17 cellular contexts compared by ENCODE assay signal in the genomic region with DNA sequence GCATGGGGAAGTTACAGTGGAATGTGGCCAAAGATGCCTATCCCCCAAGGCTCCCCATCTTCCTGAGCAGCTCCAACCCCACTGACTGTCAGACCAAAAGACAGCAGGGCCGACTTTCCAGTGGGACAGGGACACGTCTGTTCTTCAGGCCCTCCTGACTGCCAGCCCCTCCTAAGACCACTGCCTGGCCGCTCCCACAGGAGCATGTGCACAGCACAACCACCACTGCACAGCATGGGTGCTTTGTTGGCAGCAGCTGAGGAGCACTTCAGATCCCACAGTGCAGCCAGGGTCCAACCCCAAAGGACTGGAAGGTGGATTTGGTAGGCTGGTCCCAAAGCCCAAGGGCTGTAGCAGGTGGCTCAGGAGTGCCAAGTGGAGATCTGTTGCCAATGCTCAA.
A peak's percentile ranks its signal among the peaks of the same experiment; 100 is the strongest.
DNase-seq lines count a peak whose midpoint lies in the region; ATAC-seq and TF ChIP-seq lines count a peak whose summit lies in the region.
"Had no signal": no experiment of that assay in that cellular context is flagged by ENCODE, and none has a peak within 500 bp of the region (broad histone marks: within the 10 kb centered on the region; RNA-seq: fewer than 3 reads in every experiment).

No MANE protein-coding gene starts in this region.

- peak overlapping the region; percentile 74; the same call in 1 of the 2 replicates for H2AFZ ChIP-seq in GM23338

- WGBS in spleen, 5 donors, result 84 to 93% (median 90%) methylated on average over 2 to 3 of the region's 3 CpGs

- no peaks in the 10 kb centered on the region; the same call in 1 of the 2 replicates for H3K9me2 ChIP-seq in GM23338 (ENCODE audit: insufficient read depth)

- no peaks in the 10 kb centered on the region for H3K79me2 ChIP-seq in GM23338 (replicated peaks; ENCODE audit: insufficient read depth)

- TF ChIP-seq CTCF in GM23338 (conservative IDR thresholded peaks at IDR 0.05; ENCODE audit: low read depth in 2 of 2) (no peak), chondrocyte (IDR thresholded peaks at IDR 0.05) (no peak), spleen (IDR thresholded peaks at IDR 0.05 in 8 of 11, conservative IDR thresholded peaks at IDR 0.05 in 3 of 11) (no peak)

- peaks cover 0 to 41% (median 7%) of the 10 kb centered on the region in 8 donors for H3K9me3 ChIP-seq in spleen
- H3K9me3 ChIP-seq: BE2C, Caco-2, HAP-1 had no signal

- H3K4me3 Mint-ChIP-seq in GM23338 (no peak overlapping the region), chondrocyte (ENCODE audit: unreplicated experiment) (no peak overlapping the region)
- H3K4me3 Mint-ChIP-seq: CD4-positive, alpha-beta T cell had no signal

- peaks cover 2% of the 10 kb centered on the region for H3K27me3 Mint-ChIP-seq in GM23338 (ENCODE audit: insufficient read depth, low read depth, poor library complexity)
- peaks cover 9% of the 10 kb centered on the region for H3K27me3 Mint-ChIP-seq in chondrocyte (ENCODE audit: low read depth)
- H3K27me3 Mint-ChIP-seq: CD4-positive, alpha-beta T cell had no signal

- H3K9me3 Mint-ChIP-seq in GM23338 (no peaks in the 10 kb centered on the region), chondrocyte (ENCODE audit: low read depth) (peaks cover 12% of the 10 kb centered on the region)

- H3K27me3 ChIP-seq in GM23338 (ENCODE audit: insufficient read depth) (no peaks in the 10 kb centered on the region), spleen (replicated peaks in 1 of 7) (no peaks in the 10 kb centered on the region)
- H3K27me3 ChIP-seq: BE2C had no signal

- H3K4me3 ChIP-seq in GM23338 (no peak overlapping the region), spleen (no peak overlapping the region)
- H3K4me3 ChIP-seq: HAP-1 had no signal

- no peaks in the 10 kb centered on the region for H3K36me3 Mint-ChIP-seq in GM23338 (ENCODE audit: low read depth)
- peaks cover 2% of the 10 kb centered on the region for H3K36me3 Mint-ChIP-seq in chondrocyte (ENCODE audit: low read depth)

- no peak overlapping the region for H3K27ac ChIP-seq in GM23338 (ENCODE audit: low read depth)
- no peak overlapping the region for H3K27ac ChIP-seq in spleen
- H3K27ac ChIP-seq: HL-60 had no signal

- TF ChIP-seq POLR2A in spleen (IDR thresholded peaks at IDR 0.05), result no peak

- H3K27ac Mint-ChIP-seq in GM23338, result no peak overlapping the region
- H3K27ac Mint-ChIP-seq in chondrocyte (ENCODE audit: unreplicated experiment), result no peak overlapping the region
- H3K27ac Mint-ChIP-seq: CD4-positive, alpha-beta T cell had no signal

- H3F3A ChIP-seq in GM23338 (replicated peaks; ENCODE audit: low read depth), result no peaks in the 10 kb centered on the region

- H4K20me1 ChIP-seq in GM23338 (replicated peaks; ENCODE audit: insufficient read depth), result no peaks in the 10 kb centered on the region

- no peak for ATAC-seq in GM23338
- no peak for ATAC-seq in HG02852 (IDR thresholded peaks at IDR 0.05; ENCODE audit: unreplicated experiment)
- ATAC-seq in GM18511 (IDR thresholded peaks at IDR 0.05; ENCODE audit: unreplicated experiment), result no peak

- H3K36me3 ChIP-seq in GM23338 (ENCODE audit: insufficient read depth) (no peaks in the 10 kb centered on the region), spleen (no peaks in the 10 kb centered on the region)
- H3K36me3 ChIP-seq: BE2C, HAP-1 had no signal

- intact Hi-C loops in spleen (cut with DNase I; ENCODE audit: low total_unique reads), result no loop called here

- no peak overlapping the region for H3K4me2 ChIP-seq in GM23338

- H3K4me1 Mint-ChIP-seq in GM23338 (no peaks in the 10 kb centered on the region), chondrocyte (ENCODE audit: low read depth) (no peaks in the 10 kb centered on the region)

- H3K4me1 ChIP-seq in GM23338 (ENCODE audit: insufficient read depth), result no peaks in the 10 kb centered on the region
- H3K4me1 ChIP-seq in spleen, result no peaks in the 10 kb centered on the region
- H3K4me1 ChIP-seq: BE2C, Caco-2, HAP-1 had no signal

- peak; percentile 16 for DNase-seq in D341Med (ENCODE audit: low spot score)
- DNase-seq in GM23338 (ENCODE audit: low spot score), result no peak
- DNase-seq in chondrocyte (ENCODE audit: low spot score), result peak; percentile 65
- peak; percentile 67 for DNase-seq in spleen
- DNase-seq in CD1c-positive myeloid dendritic cell (ENCODE audit: extremely low spot score), result no peak
- DNase-seq: ACHN; BE2C; C1 segment of cervical spinal cord; Caco-2; CD4-positive, alpha-beta T cell; DMS153; DMS79; GDM1 had no signal

TF ChIP-seq in GM23338, 12 proteins besides CTCF, POLR2A, EP300 and RAD21:
- no peak for TF ChIP-seq JUNB (IDR thresholded peaks at IDR 0.05; ENCODE audit: unreplicated experiment)
- TF ChIP-seq, protein P1, sequence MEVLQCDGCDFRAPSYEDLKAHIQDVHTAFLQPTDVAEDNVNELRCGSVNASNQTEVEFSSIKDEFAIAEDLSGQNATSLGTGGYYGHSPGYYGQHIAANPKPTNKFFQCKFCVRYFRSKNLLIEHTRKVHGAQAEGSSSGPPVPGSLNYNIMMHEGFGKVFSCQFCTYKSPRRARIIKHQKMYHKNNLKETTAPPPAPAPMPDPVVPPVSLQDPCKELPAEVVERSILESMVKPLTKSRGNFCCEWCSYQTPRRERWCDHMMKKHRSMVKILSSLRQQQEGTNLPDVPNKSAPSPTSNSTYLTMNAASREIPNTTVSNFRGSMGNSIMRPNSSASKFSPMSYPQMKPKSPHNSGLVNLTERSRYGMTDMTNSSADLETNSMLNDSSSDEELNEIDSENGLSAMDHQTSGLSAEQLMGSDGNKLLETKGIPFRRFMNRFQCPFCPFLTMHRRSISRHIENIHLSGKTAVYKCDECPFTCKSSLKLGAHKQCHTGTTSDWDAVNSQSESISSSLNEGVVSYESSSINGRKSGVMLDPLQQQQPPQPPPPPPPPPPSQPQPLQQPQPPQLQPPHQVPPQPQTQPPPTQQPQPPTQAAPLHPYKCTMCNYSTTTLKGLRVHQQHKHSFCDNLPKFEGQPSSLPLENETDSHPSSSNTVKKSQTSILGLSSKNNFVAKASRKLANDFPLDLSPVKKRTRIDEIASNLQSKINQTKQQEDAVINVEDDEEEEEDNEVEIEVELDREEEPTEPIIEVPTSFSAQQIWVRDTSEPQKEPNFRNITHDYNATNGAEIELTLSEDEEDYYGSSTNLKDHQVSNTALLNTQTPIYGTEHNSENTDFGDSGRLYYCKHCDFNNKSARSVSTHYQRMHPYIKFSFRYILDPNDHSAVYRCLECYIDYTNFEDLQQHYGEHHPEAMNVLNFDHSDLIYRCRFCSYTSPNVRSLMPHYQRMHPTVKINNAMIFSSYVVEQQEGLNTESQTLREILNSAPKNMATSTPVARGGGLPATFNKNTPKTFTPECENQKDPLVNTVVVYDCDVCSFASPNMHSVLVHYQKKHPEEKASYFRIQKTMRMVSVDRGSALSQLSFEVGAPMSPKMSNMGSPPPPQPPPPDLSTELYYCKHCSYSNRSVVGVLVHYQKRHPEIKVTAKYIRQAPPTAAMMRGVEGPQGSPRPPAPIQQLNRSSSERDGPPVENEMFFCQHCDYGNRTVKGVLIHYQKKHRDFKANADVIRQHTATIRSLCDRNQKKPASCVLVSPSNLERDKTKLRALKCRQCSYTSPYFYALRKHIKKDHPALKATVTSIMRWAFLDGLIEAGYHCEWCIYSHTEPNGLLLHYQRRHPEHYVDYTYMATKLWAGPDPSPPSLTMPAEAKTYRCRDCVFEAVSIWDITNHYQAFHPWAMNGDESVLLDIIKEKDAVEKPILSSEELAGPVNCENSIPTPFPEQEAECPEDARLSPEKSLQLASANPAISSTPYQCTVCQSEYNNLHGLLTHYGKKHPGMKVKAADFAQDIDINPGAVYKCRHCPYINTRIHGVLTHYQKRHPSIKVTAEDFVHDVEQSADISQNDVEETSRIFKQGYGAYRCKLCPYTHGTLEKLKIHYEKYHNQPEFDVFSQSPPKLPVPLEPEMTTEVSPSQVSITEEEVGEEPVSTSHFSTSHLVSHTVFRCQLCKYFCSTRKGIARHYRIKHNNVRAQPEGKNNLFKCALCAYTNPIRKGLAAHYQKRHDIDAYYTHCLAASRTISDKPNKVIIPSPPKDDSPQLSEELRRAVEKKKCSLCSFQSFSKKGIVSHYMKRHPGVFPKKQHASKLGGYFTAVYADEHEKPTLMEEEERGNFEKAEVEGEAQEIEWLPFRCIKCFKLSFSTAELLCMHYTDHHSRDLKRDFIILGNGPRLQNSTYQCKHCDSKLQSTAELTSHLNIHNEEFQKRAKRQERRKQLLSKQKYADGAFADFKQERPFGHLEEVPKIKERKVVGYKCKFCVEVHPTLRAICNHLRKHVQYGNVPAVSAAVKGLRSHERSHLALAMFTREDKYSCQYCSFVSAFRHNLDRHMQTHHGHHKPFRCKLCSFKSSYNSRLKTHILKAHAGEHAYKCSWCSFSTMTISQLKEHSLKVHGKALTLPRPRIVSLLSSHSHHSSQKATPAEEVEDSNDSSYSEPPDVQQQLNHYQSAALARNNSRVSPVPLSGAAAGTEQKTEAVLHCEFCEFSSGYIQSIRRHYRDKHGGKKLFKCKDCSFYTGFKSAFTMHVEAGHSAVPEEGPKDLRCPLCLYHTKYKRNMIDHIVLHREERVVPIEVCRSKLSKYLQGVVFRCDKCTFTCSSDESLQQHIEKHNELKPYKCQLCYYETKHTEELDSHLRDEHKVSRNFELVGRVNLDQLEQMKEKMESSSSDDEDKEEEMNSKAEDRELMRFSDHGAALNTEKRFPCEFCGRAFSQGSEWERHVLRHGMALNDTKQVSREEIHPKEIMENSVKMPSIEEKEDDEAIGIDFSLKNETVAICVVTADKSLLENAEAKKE (CRISPR knock-in tag; IDR thresholded peaks at IDR 0.05), result no peak
- TF ChIP-seq STAT1 (IDR thresholded peaks at IDR 0.05; ENCODE audit: unreplicated experiment), result no peak

Comparison
In these comparisons a context has a peak if more than half of its experiments do, and no peak if none do; other contexts are left out.
1. DNase-seq: peak in D341Med (single experiment), chondrocyte (single experiment) and spleen (single experiment); none in GM23338 (single experiment) and CD1c-positive myeloid dendritic cell (single experiment).